16 cellular contexts compared by ENCODE assay signal in the genomic region with DNA sequence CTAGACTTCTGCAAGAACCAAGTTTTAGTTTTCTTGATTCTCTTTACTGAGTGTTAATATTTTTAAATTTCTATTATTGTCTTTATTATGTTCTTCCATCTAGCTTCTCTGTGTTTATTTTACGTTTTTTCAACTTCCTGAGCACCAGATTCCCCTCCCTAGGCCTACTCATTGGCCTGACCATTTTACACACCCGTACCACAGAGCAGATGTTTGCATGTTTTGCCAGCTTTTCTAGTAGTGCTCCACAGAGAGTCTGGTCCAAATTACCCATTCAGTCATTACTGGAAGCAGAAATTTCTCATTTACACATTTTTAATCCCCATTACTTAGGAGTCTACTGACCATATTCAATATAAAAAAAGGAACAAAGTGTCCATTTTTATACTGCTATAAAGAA.
A peak's percentile ranks its signal among the peaks of the same experiment; 100 is the strongest.
DNase-seq lines count a peak whose midpoint lies in the region; ATAC-seq and TF ChIP-seq lines count a peak whose summit lies in the region.
"Had no signal": no experiment of that assay in that cellular context is flagged by ENCODE, and none has a peak within 500 bp of the region (broad histone marks: within the 10 kb centered on the region; RNA-seq: fewer than 3 reads in every experiment).

No MANE protein-coding gene starts in this region.

- H3K9me3 ChIP-seq in GM23248 (ENCODE audit: low read depth) = no peaks in the 10 kb centered on the region

- H3K27ac Mint-ChIP-seq in glutamatergic neuron (ENCODE audit: unreplicated experiment) = no peak overlapping the region
- H3K27ac Mint-ChIP-seq: CD14-positive monocyte; CD4-positive, alpha-beta memory T cell; H9 had no signal

- ATAC-seq in GM21576 (IDR thresholded peaks at IDR 0.05; ENCODE audit: unreplicated experiment) = no peak

- H3K4me2 ChIP-seq in GM23248 (ENCODE audit: unreplicated experiment) = no peak overlapping the region
- H3K4me2 ChIP-seq: BLaER1 had no signal

- no peaks in the 10 kb centered on the region for H3K4me1 Mint-ChIP-seq in glutamatergic neuron (ENCODE audit: low read depth, unreplicated experiment)
- H3K4me1 Mint-ChIP-seq: CD14-positive monocyte; CD4-positive, alpha-beta memory T cell had no signal

- no peak overlapping the region for H3K4me3 Mint-ChIP-seq in glutamatergic neuron (ENCODE audit: unreplicated experiment)
- H3K4me3 Mint-ChIP-seq: CD14-positive monocyte; CD4-positive, alpha-beta memory T cell; H9 had no signal

- peaks cover 16% of the 10 kb centered on the region for H3K36me3 Mint-ChIP-seq in glutamatergic neuron (ENCODE audit: unreplicated experiment)
- H3K36me3 Mint-ChIP-seq: CD14-positive monocyte had no signal

- H3K36me3 ChIP-seq in GM23248 (ENCODE audit: low read depth) = no peaks in the 10 kb centered on the region

- peaks cover 1% of the 10 kb centered on the region for H3K9me3 Mint-ChIP-seq in glutamatergic neuron (ENCODE audit: unreplicated experiment)

- H3K27me3 ChIP-seq in GM23248 (replicated peaks; ENCODE audit: insufficient read depth) = no peaks in the 10 kb centered on the region
- H3K27me3 ChIP-seq: BLaER1 had no signal

- no peak for TF ChIP-seq CTCF in fibroblast of mammary gland (conservative IDR thresholded peaks at IDR 0.05; ENCODE audit: control insufficient read depth, insufficient read depth, low read depth, low read length)
- TF ChIP-seq CTCF in glutamatergic neuron (IDR thresholded peaks at IDR 0.05; ENCODE audit: partially characterized antibody, unreplicated experiment) = no peak

- no peaks in the 10 kb centered on the region for H3K9me2 ChIP-seq in GM23248 (ENCODE audit: insufficient read depth)

- H3K9ac ChIP-seq in GM23248 = no peak overlapping the region
- H3K9ac ChIP-seq: BLaER1 had no signal

- DNase-seq in AG20443 (ENCODE audit: low spot score) (peak; percentile 48), GM23248 (no peak), fibroblast of mammary gland (ENCODE audit: low read depth) (peak; percentile 23), glutamatergic neuron (no peak), RPMI8226 (no peak)
- DNase-seq: ACHN; CD4-positive, alpha-beta memory T cell; DMS53; DND-41; EL; GOT3; H9; KG1 had no signal

- WGBS in GM23248 (ENCODE audit: low coverage in 1 of 2, low lambda C conversion rate in 2 of 2, missing lambda C conversion rate in 2 of 2), 2 experiments = 10% methylated on average over 2 of the region's 2 CpGs

- no peaks in the 10 kb centered on the region for H4K20me1 ChIP-seq in GM23248 (ENCODE audit: insufficient read depth)
- H4K20me1 ChIP-seq: BLaER1 had no signal

- peak overlapping the region; percentile 8; the same call in 1 of the 2 replicates for H2AFZ ChIP-seq in GM23248

- H3K4me1 ChIP-seq in GM23248 (ENCODE audit: insufficient read depth) = no peaks in the 10 kb centered on the region

- peaks cover 3% of the 10 kb centered on the region for H3K27me3 Mint-ChIP-seq in glutamatergic neuron (ENCODE audit: unreplicated experiment)

- H3F3A ChIP-seq in GM23248 (ENCODE audit: insufficient read depth) = no peaks in the 10 kb centered on the region

- no peaks in the 10 kb centered on the region for H3K79me2 ChIP-seq in GM23248 (ENCODE audit: insufficient read depth)

- no peak overlapping the region for H3K4me3 ChIP-seq in GM23248
- no peak overlapping the region for H3K4me3 ChIP-seq in fibroblast of mammary gland (ENCODE audit: control insufficient read depth, low read depth, low read length)
- H3K4me3 ChIP-seq: BLaER1 had no signal

- in situ Hi-C loops in GM23248 (cut with MboI) = no loop called here

- no peak overlapping the region for H3K27ac ChIP-seq in GM23248
- H3K27ac ChIP-seq: BLaER1 had no signal

Comparison
In these comparisons a context has a peak if more than half of its experiments do, and no peak if none do; other contexts are left out.
1. DNase-seq: peak in AG20443 (single experiment) and fibroblast of mammary gland (single experiment); none in GM23248 (single experiment), glutamatergic neuron (single experiment) and RPMI8226 (single experiment).